22 cellular contexts compared by ENCODE assay signal in genomic region chr15:56629133-56629532, GRCh38.
"Had no signal": no experiment of that assay in that cellular context is flagged by ENCODE, and none has a peak within 500 bp of the region (broad histone marks: within the 10 kb centered on the region; RNA-seq: fewer than 3 reads in every experiment).

No MANE protein-coding gene starts in this region.

- H3K9me3 ChIP-seq: adrenal gland, MG63, SJSA1 had no signal

- FAIRE-seq: RCC 7860 had no signal

- H3K27ac ChIP-seq: adrenal gland, SJSA1 had no signal

- ATAC-seq: activated CD4-positive, CD25-positive, alpha-beta regulatory T cell treated with anti-CD3 and anti-CD28 coated beads, Interleukin-2, amount 50 U/mL, for 24 hours; activated CD8-positive, alpha-beta T cell treated with anti-CD3 and anti-CD28 coated beads for 36 hours; activated T-cell treated with anti-CD3 and anti-CD28 coated beads, Interleukin-2, amount 50 U/mL, for 72 hours; PC-3; SK-N-SH treated with all-trans-retinoic acid at 6 μM for 48 hours had no signal

- H3K4me3 ChIP-seq: adrenal gland, MG63, SJSA1 had no signal

- DNase-seq: activated CD4-positive, alpha-beta T cell treated with anti-CD3 and anti-CD28 coated beads for 4 hours; activated CD8-positive, alpha-beta memory T cell treated with anti-CD3 and anti-CD28 coated beads, Interleukin-2, amount 50 U/mL, for 4 hours; activated CD8-positive, alpha-beta T cell treated with anti-CD3 and anti-CD28 coated beads for 36 hours; activated gamma-delta T cell treated with Interleukin-2 at 50 U/mL for 16 hours; activated naive CD4-positive, alpha-beta T cell treated with anti-CD3 and anti-CD28 coated beads, Interleukin-2, amount 50 U/mL, for 16 hours; activated naive CD8-positive, alpha-beta T cell treated with anti-CD3 and anti-CD28 coated beads, Interleukin-2, amount 10 ng/mL, durations not matched to agents 7 days and 5 days; activated T-cell treated with anti-CD3 and anti-CD28 coated beads, Interleukin-2, amount 50 U/mL, for 72 hours; adrenal gland; aorta; MG63; NCI-H1105 treated with DMSO at 0.1 percent for 48 hours; NCI-H1436 treated with DMSO at 0.1 percent for 48 hours; NCI-H187 treated with DMSO at 0.1 percent for 48 hours; NCI-H2081 treated with DMSO at 0.1 percent for 48 hours; NCI-H446; PC-3; SHP77; SW 1271 had no signal

- H3K27me3 ChIP-seq: adrenal gland, MG63, SJSA1 had no signal
